ENCODE assay signal across 7 cellular contexts in genomic region chr15:85044251-85044853, GRCh38.
DNase-seq lines count a peak whose midpoint lies in the region; FAIRE-seq and TF ChIP-seq lines count a peak whose summit lies in the region.

No MANE protein-coding gene starts in this region.

- H3K4me3 ChIP-seq in astrocyte (ENCODE audit: insufficient read depth, low read depth, low read length): no peak overlapping the region

- TF ChIP-seq CTCF in astrocyte (IDR thresholded peaks at IDR 0.05; ENCODE audit: insufficient read depth, low read depth, low read length): peak; percentile 64

- no peak overlapping the region for H3K27ac ChIP-seq in astrocyte (ENCODE audit: low read depth, low read length)

- DNase-seq in ELR (ENCODE audit: low read depth) (peak; percentile 68), HEK293T (ENCODE audit: extremely low spot score) (peak; percentile 62), RPMI7951 (ENCODE audit: low read depth) (peak; percentile 69), astrocyte (ENCODE audit: low read depth) (peak; percentile 47), iPS DF 19.7 (ENCODE audit: low read depth, low spot score) (peak; percentile 50), germinal center (ENCODE audit: low spot score) (no peak)
- DNase-seq in stimulated activated CD4-positive, alpha-beta T cell treated with anti-CD3 and anti-CD28 coated beads, Interleukin-12 subunit alpha, Interleukin-12 subunit beta, amount 100 ng/mL, for 4 hours: peak; percentile 23

- H3K4me2 ChIP-seq in astrocyte (ENCODE audit: low read length): no peak overlapping the region

- H3K9me3 ChIP-seq in astrocyte (ENCODE audit: insufficient read depth, low read depth, low read length): no peaks in the 10 kb centered on the region

- no peak overlapping the region for H3K9ac ChIP-seq in astrocyte (ENCODE audit: low read length)

- peaks cover 46% of the 10 kb centered on the region for H3K79me2 ChIP-seq in astrocyte (ENCODE audit: insufficient read depth, low read length)

- peaks cover 2% of the 10 kb centered on the region for H3K36me3 Mint-ChIP-seq in astrocyte (ENCODE audit: low read depth, unreplicated experiment)

- H3K4me3 Mint-ChIP-seq in astrocyte (ENCODE audit: unreplicated experiment): no peak overlapping the region

- POLR2A ChIA-PET in HEK293T (lab: Yijun Ruan, JAX): interaction anchor here (0.7 to 1.5 kb wide), 2 partner anchors 64 to 295 kb away, joined by 3 to 6 read pairs; no protein-coding TSS in a partner anchor

- peaks cover 25% of the 10 kb centered on the region for H3K4me1 Mint-ChIP-seq in astrocyte (ENCODE audit: low read depth, unreplicated experiment)

- H3K27me3 Mint-ChIP-seq in astrocyte (ENCODE audit: low read depth, unreplicated experiment): no peaks in the 10 kb centered on the region

- no peak overlapping the region for H3K27ac Mint-ChIP-seq in astrocyte (ENCODE audit: unreplicated experiment)

- no peaks in the 10 kb centered on the region for H3K36me3 ChIP-seq in astrocyte (ENCODE audit: insufficient read depth, low read length)

- FAIRE-seq in astrocyte (lab: Jason Lieb, UNC): peak; percentile 29

- CTCF ChIA-PET in HEK293T (lab: Yijun Ruan, JAX): interaction anchor here (0.6 to 1.8 kb wide), 10 partner anchors 15 to 473 kb away, joined by 3 to 9 read pairs (median 3); partner anchors contain the start of gene ZSCAN2

- H4K20me1 ChIP-seq in astrocyte (ENCODE audit: insufficient read depth, low read length): no peaks in the 10 kb centered on the region

- peaks cover 25% of the 10 kb centered on the region for H3K4me1 ChIP-seq in astrocyte (ENCODE audit: insufficient read depth, low read length)

- H3K27me3 ChIP-seq in astrocyte (ENCODE audit: insufficient read depth, low read length): no peaks in the 10 kb centered on the region

- no peaks in the 10 kb centered on the region for H3K9me3 Mint-ChIP-seq in astrocyte (ENCODE audit: unreplicated experiment)

- H2AFZ ChIP-seq in astrocyte (ENCODE audit: low read depth, low read length): no peak overlapping the region

TF ChIP-seq in HEK293T, 16 proteins besides CTCF, POLR2A, EP300 and RAD21:
- TF ChIP-seq SP1 (IDR thresholded peaks at IDR 0.05) (no peak), PKNOX1 (IDR thresholded peaks at IDR 0.05) (no peak), L3MBTL2 (conservative IDR thresholded peaks at IDR 0.05) (no peak), NFRKB (IDR thresholded peaks at IDR 0.05) (no peak), TARDBP (IDR thresholded peaks at IDR 0.05) (no peak), CTBP1 (IDR thresholded peaks at IDR 0.05; ENCODE audit: borderline replicate concordance) (no peak), FOXM1 (IDR thresholded peaks at IDR 0.05; ENCODE audit: borderline replicate concordance) (no peak), ZNF384 (IDR thresholded peaks at IDR 0.05) (no peak), ARNT (IDR thresholded peaks at IDR 0.05) (no peak), SUZ12 (IDR thresholded peaks at IDR 0.05) (no peak), FOXA1 (IDR thresholded peaks at IDR 0.05) (no peak), HDGF (IDR thresholded peaks at IDR 0.05; ENCODE audit: borderline replicate concordance) (no peak), LEF1 (IDR thresholded peaks at IDR 0.05; ENCODE audit: borderline replicate concordance) (no peak), FOXK2 (IDR thresholded peaks at IDR 0.05) (no peak)
TF ChIP-seq in HEK293T: peak in this region for 0.
